ENCODE assay signal across 16 cellular contexts in the genomic region with DNA sequence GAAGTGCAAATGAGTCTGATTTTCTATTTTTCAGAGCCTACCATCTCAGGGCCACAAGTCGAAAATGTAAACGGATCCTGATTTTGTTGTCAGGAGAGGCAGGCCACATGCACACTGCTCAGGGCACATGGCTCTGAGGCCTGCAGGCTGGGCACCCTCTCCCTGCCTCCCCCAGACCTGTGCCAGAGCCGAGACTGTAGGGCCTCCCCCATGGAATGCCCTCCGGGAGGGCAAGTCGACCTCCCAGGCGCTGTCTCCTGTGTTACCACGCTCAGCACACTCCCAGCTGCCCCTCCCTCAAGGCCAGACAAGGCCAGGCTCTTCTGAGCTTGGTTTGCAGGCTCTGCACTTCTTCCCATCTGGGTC.
DNase-seq lines count a peak whose midpoint lies in the region; ATAC-seq and TF ChIP-seq lines count a peak whose summit lies in the region.
"Had no signal": no experiment of that assay in that cellular context is flagged by ENCODE, and none has a peak within 500 bp of the region (broad histone marks: within the 10 kb centered on the region; RNA-seq: fewer than 3 reads in every experiment).

No MANE protein-coding gene starts in this region.

- DNase-seq in activated effector memory CD4-positive, alpha-beta T cell treated with anti-CD3 and anti-CD28 coated beads, Interleukin-2, amount 50 U/mL, for 16 hours: peak; percentile 44
- no peak for DNase-seq in activated effector memory CD4-positive, alpha-beta T cell treated with Interleukin-2 at 50 U/mL for 16 hours
- no peak for DNase-seq in effector memory CD8-positive, alpha-beta T cell
- DNase-seq in posterior vena cava (ENCODE audit: low spot score): peak; percentile 68
- DNase-seq in tibial artery: no peak
- DNase-seq: CD4-positive, alpha-beta T cell; DMS153; DMS79; GF-D8; GOT3; H7 had no signal

- H3K9me3 ChIP-seq in BLaER1 treated with 17β-estradiol and CSF1 and Interleukin-3, amounts not matched to agents 10 nM and 100 nM (replicated peaks in 1 of 11): peaks cover 0 to 13% (median 0%) of the 10 kb centered on the region in 11 experiments; a peak in 2 of 22 replicates
- H3K9me3 ChIP-seq in tibial artery: no peaks in the 10 kb centered on the region

- no peak for ATAC-seq in effector memory CD8-positive, alpha-beta T cell (replicated peaks)
- no peak for ATAC-seq in GM21515 (IDR thresholded peaks at IDR 0.05; ENCODE audit: unreplicated experiment)
- ATAC-seq: HCT116 had no signal

- H3K36me3 ChIP-seq in BLaER1 treated with 17β-estradiol and CSF1 and Interleukin-3, amounts not matched to agents 10 nM and 100 nM: peaks cover 17 to 96% (median 78%) of the 10 kb centered on the region in 11 experiments
- no peaks in the 10 kb centered on the region for H3K36me3 ChIP-seq in tibial artery

- H3K4me1 Mint-ChIP-seq in effector memory CD8-positive, alpha-beta T cell (ENCODE audit: low read depth in 2 of 2): peaks cover 0 to 8% of the 10 kb centered on the region in 2 donors
- H3K4me1 Mint-ChIP-seq: B cell had no signal

- H3K9me3 Mint-ChIP-seq in effector memory CD8-positive, alpha-beta T cell: no peaks in the 10 kb centered on the region
- H3K9me3 Mint-ChIP-seq: CD4-positive, alpha-beta T cell had no signal

- peaks cover 0 to 11% (median 0%) of the 10 kb centered on the region in 11 experiments; a peak in 3 of 22 replicates for H4K20me1 ChIP-seq in BLaER1 treated with 17β-estradiol and CSF1 and Interleukin-3, amounts not matched to agents 10 nM and 100 nM

- H3K36me3 Mint-ChIP-seq in effector memory CD8-positive, alpha-beta T cell (ENCODE audit: insufficient read depth): peaks cover 17% of the 10 kb centered on the region

- TF ChIP-seq CTCF in tibial artery (IDR thresholded peaks at IDR 0.05): no peak

- peak overlapping the region in 9 of 11 experiments; percentile 27 to 86 (median 74); a peak in 17 of 22 replicates for H3K4me2 ChIP-seq in BLaER1 treated with 17β-estradiol and CSF1 and Interleukin-3, amounts not matched to agents 10 nM and 100 nM

- peak overlapping the region in 6 of 11 experiments; percentile 11 to 71 (median 62); a peak in 9 of 22 replicates for H3K27ac ChIP-seq in BLaER1 treated with 17β-estradiol and CSF1 and Interleukin-3, amounts not matched to agents 10 nM and 100 nM
- no peak overlapping the region for H3K27ac ChIP-seq in tibial artery
- H3K27ac ChIP-seq: C4-2B had no signal

- peak overlapping the region; percentile 35 to 49 for H3K27ac Mint-ChIP-seq in effector memory CD8-positive, alpha-beta T cell
- H3K27ac Mint-ChIP-seq: B cell; CD4-positive, alpha-beta T cell had no signal

- H3K4me1 ChIP-seq in BLaER1 treated with 17β-estradiol and CSF1 and Interleukin-3, amounts not matched to agents 10 nM and 100 nM: peaks cover 0 to 70% (median 42%) of the 10 kb centered on the region in 10 experiments; a peak in 16 of 20 replicates
- H3K4me1 ChIP-seq in tibial artery: no peaks in the 10 kb centered on the region

- H3K4me3 Mint-ChIP-seq in effector memory CD8-positive, alpha-beta T cell: no peak overlapping the region
- H3K4me3 Mint-ChIP-seq: B cell; CD4-positive, alpha-beta T cell had no signal

- H3K9ac ChIP-seq in BLaER1 treated with 17β-estradiol and CSF1 and Interleukin-3, amounts not matched to agents 10 nM and 100 nM: peak overlapping the region in 4 of 11 experiments; percentile 29 to 59 (median 48); a peak in 7 of 22 replicates

- H3K27me3 ChIP-seq in BLaER1 treated with 17β-estradiol and CSF1 and Interleukin-3, amounts not matched to agents 10 nM and 100 nM: no peaks in the 10 kb centered on the region
- H3K27me3 ChIP-seq in tibial artery: no peaks in the 10 kb centered on the region

- intact Hi-C loops in posterior vena cava (cut with DNase I): no loop called here
- intact Hi-C loops in tibial artery (cut with DNase I; ENCODE audit: low total_unique reads): no loop called here

- no peak overlapping the region for H3K4me3 ChIP-seq in BLaER1 treated with 17β-estradiol and CSF1 and Interleukin-3, amounts not matched to agents 10 nM and 100 nM
- no peak overlapping the region for H3K4me3 ChIP-seq in tibial artery

- H3K27me3 Mint-ChIP-seq in effector memory CD8-positive, alpha-beta T cell: no peaks in the 10 kb centered on the region
- H3K27me3 Mint-ChIP-seq: B cell; CD4-positive, alpha-beta T cell had no signal

Comparison
In these comparisons a context has a peak if more than half of its experiments do, and no peak if none do; other contexts are left out.
1. DNase-seq: peak in activated effector memory CD4-positive, alpha-beta T cell treated with anti-CD3 and anti-CD28 coated beads, Interleukin-2, amount 50 U/mL, for 16 hours (single experiment) and posterior vena cava (single experiment); none in activated effector memory CD4-positive, alpha-beta T cell treated with Interleukin-2 at 50 U/mL for 16 hours (single experiment), effector memory CD8-positive, alpha-beta T cell (0 of 3) and tibial artery (0 of 2).
2. H3K27ac ChIP-seq: peak in BLaER1 treated with 17β-estradiol and CSF1 and Interleukin-3, amounts not matched to agents 10 nM and 100 nM (6 of 11); none in tibial artery (0 of 2).